In genomic region chr5:44499381-44499780, GRCh38 we compare ENCODE assay signal across 17 cellular contexts.
"Had no signal": no experiment of that assay in that cellular context is flagged by ENCODE, and none has a peak within 500 bp of the region (broad histone marks: within the 10 kb centered on the region; RNA-seq: fewer than 3 reads in every experiment).

No MANE protein-coding gene starts in this region.

- H3K27ac ChIP-seq: coronary artery, dorsolateral prefrontal cortex, esophagus muscularis mucosa, foreskin keratinocyte, gastroesophageal sphincter, heart right ventricle, left lung, lower lobe of right lung had no signal

- H3K4me3 ChIP-seq: coronary artery, dorsolateral prefrontal cortex, esophagus muscularis mucosa, gastroesophageal sphincter, heart right ventricle, left lung, lower lobe of right lung had no signal

- H3K9me3 ChIP-seq: esophagus muscularis mucosa, gastroesophageal sphincter, heart right ventricle, left lung, lower lobe of right lung had no signal

- H3K4me1 ChIP-seq: esophagus muscularis mucosa, foreskin keratinocyte, gastroesophageal sphincter, heart right ventricle, left lung, lower lobe of right lung had no signal

- DNase-seq: dermis blood vessel endothelial cell; dorsolateral prefrontal cortex; effector CD4-positive, alpha-beta T cell; effector memory CD4-positive, alpha-beta T cell; foreskin keratinocyte; head of caudate nucleus; heart right ventricle; hippocampal formation; left cardiac atrium; left lung; left ventricle myocardium superior; lower lobe of right lung; mesenchymal stem cell; midbrain had no signal

- ATAC-seq: foreskin keratinocyte, gastroesophageal sphincter, heart right ventricle, left cardiac atrium, left lung, left ventricle myocardium superior, lower lobe of right lung had no signal

- H3K27me3 ChIP-seq: dorsolateral prefrontal cortex, esophagus muscularis mucosa, foreskin keratinocyte, gastroesophageal sphincter, heart right ventricle, left lung had no signal
